Comparison of ENCODE assay signal across 8 cellular contexts in genomic region chr4:184474261-184475095, GRCh38. TPM values are rescaled to one million over a fixed set of nuclear protein-coding genes. Genes with fewer than 3 reads are reported as not detected.
DNase-seq lines count a peak whose midpoint lies in the region; ATAC-seq and TF ChIP-seq lines count a peak whose summit lies in the region.

Gene IRF2, minus strand, starts transcription at chr4:184474550. Its CDS starts 45,486 bp downstream, at chr4:184429064.

- H3K9me3 ChIP-seq in right atrium auricular region, result no peaks in the 10 kb centered on the region
- H3K9me3 ChIP-seq in psoas muscle, result no peaks in the 10 kb centered on the region

- H3K4me1 ChIP-seq in right atrium auricular region, result peaks cover 0 to 47% of the 10 kb centered on the region in 2 donors
- H3K4me1 ChIP-seq in psoas muscle, result peaks cover 52% of the 10 kb centered on the region
- H3K4me1 ChIP-seq in urinary bladder (ENCODE audit: insufficient read depth), result peaks cover 3% of the 10 kb centered on the region

- H3K27ac ChIP-seq in right atrium auricular region (peak within 1 kb of the TSS; percentile 98), psoas muscle (peak within 1 kb of the TSS; percentile 97), urinary bladder (ENCODE audit: low read depth) (peak within 1 kb of the TSS; percentile 99)

- WGBS in psoas muscle, 3 donors, result 0% methylated on average over 52 to 66 of the region's 66 CpGs
- under 1% methylated on average over 66 of the region's 66 CpGs for WGBS in urinary bladder

- intact Hi-C loops in T-helper 2 cell treated with Interferon-gamma antibody and Interleukin-4, amounts not matched to agents 100 ng/mL and 5 ng/mL, for 36 hours (cut with micrococcal nuclease), result loop anchor here (1.0 to 10.0 kb wide), 15 partner anchors 21 to 1718 kb away; partner anchors contain the start of genes ACSL1, ANKRD37, CASP3 and CDKN2AIP
- intact Hi-C loops in psoas muscle (cut with DNase I), result loop anchor here (1.0 to 10.0 kb wide), 11 partner anchors 62 to 350 kb away; partner anchors contain the start of genes ACSL1 (in 1 of the 2), CASP3 (in 1 of the 2) and PRIMPOL (in 1 of the 2)

- no peaks in the 10 kb centered on the region for H3K27me3 ChIP-seq in right atrium auricular region
- no peaks in the 10 kb centered on the region for H3K27me3 ChIP-seq in psoas muscle (ENCODE audit: insufficient read depth in 3 of 3, low read length in 2 of 3)

- H3K4me3 ChIP-seq in right atrium auricular region (peak within 1 kb of the TSS; percentile 87 to 94), psoas muscle (peak within 1 kb of the TSS; percentile 84), urinary bladder (ENCODE audit: low read depth, low read length) (peak within 1 kb of the TSS; percentile 99)

- TF ChIP-seq CTCF in right atrium auricular region (IDR thresholded peaks at IDR 0.05), result no peak
- TF ChIP-seq CTCF in psoas muscle (IDR thresholded peaks at IDR 0.05), result no peak

- H3K36me3 ChIP-seq in right atrium auricular region (no peaks in the 10 kb centered on the region), psoas muscle (ENCODE audit: insufficient read depth in 1 of 2, low read depth in 1 of 2) (no peaks in the 10 kb centered on the region), urinary bladder (ENCODE audit: insufficient read depth) (no peaks in the 10 kb centered on the region)

- DNase-seq in NCI-H187 (lab: John Stamatoyannopoulos, UW) (peak; percentile 67 to 85), anterior cingulate cortex (lab: John Stamatoyannopoulos, UW) (peak; percentile 48 to 96 (median 92)), right atrium auricular region (ENCODE audit: low spot score) (peak; percentile 98), psoas muscle (peak; percentile 97 to 98)

- ATAC-seq in GM18499 (IDR thresholded peaks at IDR 0.05; ENCODE audit: insufficient read depth, unreplicated experiment) (peak; percentile 26), HG02943 (IDR thresholded peaks at IDR 0.05; ENCODE audit: low read depth, unreplicated experiment) (peak; percentile 54), psoas muscle (peak; percentile 86 to 90 (median 88))

RNA-seq across cellular contexts. Expression of gene IRF2, which starts in this region (rescaled TPM):
- 74.8 and 80.8 TPM in 2 replicates for total RNA-seq in T-helper 2 cell treated with Interferon-gamma antibody and Interleukin-4, amounts not matched to agents 100 ng/mL and 5 ng/mL, for 36 hours
- total RNA-seq in right atrium auricular region (10 to 100 TPM; 17.7 to 24.5 TPM), psoas muscle (10 to 100 TPM; 14.6 to 23.4 (median 16.3) TPM), urinary bladder (35.6 TPM)
- polyA plus RNA-seq in psoas muscle (10 to 100 TPM in 2 of 3 donors, 1 to 10 TPM in 1; 6.7 to 28.9 (median 21.1) TPM), urinary bladder (39.5 TPM)

Comparison
In these comparisons a context has a peak if more than half of its experiments do, and no peak if none do; other contexts are left out.
1. Peak in every context shown above with its lines: DNase-seq, ATAC-seq, H3K4me3 ChIP-seq and H3K27ac ChIP-seq.
2. ATAC-seq: peak in every context shown above with its lines; median percentile 88 in psoas muscle; 54 in HG02943; 26 in GM18499.